ENCODE assay signal across 10 cellular contexts in the genomic region with DNA sequence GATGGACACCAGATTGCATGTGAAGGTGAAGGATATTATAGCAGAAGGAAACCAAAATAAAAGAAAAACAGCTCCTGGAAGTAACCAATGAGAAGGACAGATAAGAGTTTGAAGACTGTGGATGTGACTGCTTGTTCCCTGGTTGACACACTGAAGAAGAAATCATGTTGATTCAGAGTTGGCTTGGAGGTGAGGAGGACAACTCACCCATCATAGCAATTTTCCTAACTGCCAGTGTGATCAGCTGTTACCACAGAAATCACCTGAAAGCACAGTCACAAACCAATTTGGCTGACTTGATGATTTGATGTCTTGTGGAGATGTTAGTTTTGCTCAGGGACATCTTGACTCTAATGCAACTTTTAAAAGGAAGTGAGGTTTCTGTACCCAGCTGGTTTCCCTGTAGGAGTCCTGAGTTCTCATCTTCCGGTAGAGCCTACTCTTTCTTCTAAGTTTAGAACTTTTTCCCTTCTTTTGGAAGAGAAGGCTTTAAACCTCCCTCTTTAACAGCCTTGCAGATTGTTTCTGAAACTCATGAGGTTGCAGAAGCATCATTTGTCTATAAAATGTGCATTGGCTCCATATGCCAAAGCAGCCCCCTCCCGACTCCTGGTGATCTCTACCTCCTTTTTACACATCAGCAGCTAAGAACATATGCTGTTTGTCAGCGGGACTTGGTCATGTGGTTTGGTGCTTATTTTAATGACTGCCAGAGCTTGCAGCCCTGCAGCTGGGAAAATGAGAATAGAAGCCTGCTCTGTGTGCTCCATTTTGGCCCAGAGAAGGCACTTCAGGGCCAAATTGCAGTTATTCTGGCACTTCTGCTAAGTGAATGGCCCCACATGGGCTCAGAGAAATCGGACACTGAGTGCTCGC. TPM values are rescaled to one million over a fixed set of nuclear protein-coding genes. Genes with fewer than 3 reads are reported as not detected.
DNase-seq lines count a peak whose midpoint lies in the region; ATAC-seq and TF ChIP-seq lines count a peak whose summit lies in the region.
"Had no signal": no experiment of that assay in that cellular context is flagged by ENCODE, and none has a peak within 500 bp of the region (broad histone marks: within the 10 kb centered on the region; RNA-seq: fewer than 3 reads in every experiment).

No MANE protein-coding gene starts in this region.

- no peaks in the 10 kb centered on the region for H3K27me3 Mint-ChIP-seq in activated CD8-positive, alpha-beta T cell treated with anti-CD3 and anti-CD28 coated beads for 36 hours
- H3K27me3 Mint-ChIP-seq in activated CD8-positive, alpha-beta T cell treated with anti-CD3 and anti-CD28 coated beads, Interleukin-2, amount 10 ng/mL, durations not matched to agents 7 days and 5 days (ENCODE audit: low read depth), result no peaks in the 10 kb centered on the region
- H3K27me3 Mint-ChIP-seq in effector memory CD8-positive, alpha-beta T cell, result no peaks in the 10 kb centered on the region
- no peaks in the 10 kb centered on the region for H3K27me3 Mint-ChIP-seq in CD4-positive, alpha-beta memory T cell

- H3K36me3 Mint-ChIP-seq in activated CD8-positive, alpha-beta T cell treated with anti-CD3 and anti-CD28 coated beads for 36 hours (ENCODE audit: low read depth), result peaks cover 35% of the 10 kb centered on the region
- peaks cover 50% of the 10 kb centered on the region for H3K36me3 Mint-ChIP-seq in activated CD8-positive, alpha-beta T cell treated with anti-CD3 and anti-CD28 coated beads, Interleukin-2, amount 10 ng/mL, durations not matched to agents 7 days and 5 days (ENCODE audit: low read depth)
- H3K36me3 Mint-ChIP-seq in effector memory CD8-positive, alpha-beta T cell (ENCODE audit: insufficient read depth), result peaks cover 23% of the 10 kb centered on the region
- peaks cover 46 to 52% of the 10 kb centered on the region in 2 donors for H3K36me3 Mint-ChIP-seq in CD4-positive, alpha-beta memory T cell

- H3K4me1 ChIP-seq in upper lobe of right lung, result peaks cover 10% of the 10 kb centered on the region
- peaks cover 5% of the 10 kb centered on the region for H3K4me1 ChIP-seq in CD4-positive, alpha-beta memory T cell (ENCODE audit: insufficient read depth, low read length)

- POLR2A ChIA-PET in activated CD8-positive, alpha-beta T cell treated with anti-CD3 and anti-CD28 coated beads for 36 hours (lab: Charles Lee), result interaction anchor here (0.7 to 1.4 kb wide), 2 partner anchors 10 to 35 kb away, joined by 3 to 7 read pairs; a partner anchor contains a TSS
- POLR2A ChIA-PET in activated CD8-positive, alpha-beta T cell treated with anti-CD3 and anti-CD28 coated beads, Interleukin-2, amount 10 ng/mL, durations not matched to agents 7 days and 5 days (lab: Charles Lee), result interaction anchor here (1.0 to 1.6 kb wide), 2 partner anchors 10 kb away, joined by 3 to 5 read pairs; a partner anchor contains a TSS
- POLR2A ChIA-PET in CD4-positive, alpha-beta memory T cell (lab: Charles Lee; ENCODE audit: partially characterized antibody), result interaction anchor here (1.2 to 1.5 kb wide), 2 partner anchors 9 to 10 kb away, joined by 3 to 6 read pairs; a partner anchor contains a TSS

- intact Hi-C loops in activated CD8-positive, alpha-beta T cell treated with anti-CD3 and anti-CD28 coated beads for 36 hours (cut with micrococcal nuclease), result no loop called here
- intact Hi-C loops in upper lobe of right lung (cut with DNase I), result no loop called here
- intact Hi-C loops in CD4-positive, alpha-beta memory T cell (cut with micrococcal nuclease), result no loop called here

- H3K27ac Mint-ChIP-seq in activated CD8-positive, alpha-beta T cell treated with anti-CD3 and anti-CD28 coated beads for 36 hours, result peak overlapping the region; percentile 5
- no peak overlapping the region for H3K27ac Mint-ChIP-seq in activated CD8-positive, alpha-beta T cell treated with anti-CD3 and anti-CD28 coated beads, Interleukin-2, amount 10 ng/mL, durations not matched to agents 7 days and 5 days
- H3K27ac Mint-ChIP-seq in effector memory CD8-positive, alpha-beta T cell, result peak overlapping the region; percentile 4 to 65
- peak overlapping the region in 2 of 7 donors; percentile 30 to 50 for H3K27ac Mint-ChIP-seq in CD4-positive, alpha-beta memory T cell

- no peak for DNase-seq in activated CD8-positive, alpha-beta T cell treated with anti-CD3 and anti-CD28 coated beads for 36 hours
- DNase-seq in activated CD8-positive, alpha-beta T cell treated with anti-CD3 and anti-CD28 coated beads, Interleukin-2, amount 10 ng/mL, durations not matched to agents 7 days and 5 days, result no peak
- DNase-seq in effector memory CD8-positive, alpha-beta T cell, result no peak
- DNase-seq in mucosa of gallbladder (ENCODE audit: low spot score), result peak; percentile 55
- no peak for DNase-seq in upper lobe of right lung
- DNase-seq in CD4-positive, alpha-beta memory T cell, result no peak
- no peak for DNase-seq in NCI-H1417 treated with DMSO at 0.1 percent for 48 hours (lab: John Stamatoyannopoulos, UW)
- no peak for DNase-seq in HCEC 1CT
- DNase-seq: mesendoderm, NCI-H1417 had no signal

- peaks cover 20% of the 10 kb centered on the region for H3K36me3 ChIP-seq in upper lobe of right lung
- H3K36me3 ChIP-seq in CD4-positive, alpha-beta memory T cell (ENCODE audit: insufficient read depth, low read length), result peaks cover 8% of the 10 kb centered on the region

- no peaks in the 10 kb centered on the region for H3K27me3 ChIP-seq in upper lobe of right lung
- H3K27me3 ChIP-seq in CD4-positive, alpha-beta memory T cell (ENCODE audit: insufficient read depth, low read length), result no peaks in the 10 kb centered on the region

- H3K9me3 ChIP-seq in upper lobe of right lung, result no peaks in the 10 kb centered on the region
- no peaks in the 10 kb centered on the region for H3K9me3 ChIP-seq in CD4-positive, alpha-beta memory T cell (ENCODE audit: control insufficient read depth in 1 of 2, low read length in 2 of 2)

- TF ChIP-seq CTCF in activated CD8-positive, alpha-beta T cell treated with anti-CD3 and anti-CD28 coated beads for 36 hours (IDR thresholded peaks at IDR 0.05), result no peak
- no peak for TF ChIP-seq CTCF in upper lobe of right lung (IDR thresholded peaks at IDR 0.05)

- H3K4me3 ChIP-seq in upper lobe of right lung, result no peak overlapping the region
- no peak overlapping the region for H3K4me3 ChIP-seq in CD4-positive, alpha-beta memory T cell (ENCODE audit: low read length in 2 of 2)

- ATAC-seq in activated CD8-positive, alpha-beta T cell treated with anti-CD3 and anti-CD28 coated beads for 36 hours, result no peak
- ATAC-seq in activated CD8-positive, alpha-beta T cell treated with anti-CD3 and anti-CD28 coated beads, Interleukin-2, amount 10 ng/mL, durations not matched to agents 7 days and 5 days, result no peak
- no peak for ATAC-seq in effector memory CD8-positive, alpha-beta T cell (replicated peaks)
- peak; percentile 66 for ATAC-seq in upper lobe of right lung

- no peak overlapping the region for H3K4me3 Mint-ChIP-seq in activated CD8-positive, alpha-beta T cell treated with anti-CD3 and anti-CD28 coated beads for 36 hours
- no peak overlapping the region for H3K4me3 Mint-ChIP-seq in activated CD8-positive, alpha-beta T cell treated with anti-CD3 and anti-CD28 coated beads, Interleukin-2, amount 10 ng/mL, durations not matched to agents 7 days and 5 days
- no peak overlapping the region for H3K4me3 Mint-ChIP-seq in effector memory CD8-positive, alpha-beta T cell
- H3K4me3 Mint-ChIP-seq in CD4-positive, alpha-beta memory T cell, result no peak overlapping the region

- CTCF ChIA-PET in activated CD8-positive, alpha-beta T cell treated with anti-CD3 and anti-CD28 coated beads for 36 hours (lab: Charles Lee), result no interaction called here
- CTCF ChIA-PET in activated CD8-positive, alpha-beta T cell treated with anti-CD3 and anti-CD28 coated beads, Interleukin-2, amount 10 ng/mL, durations not matched to agents 7 days and 5 days (lab: Charles Lee), result interaction anchor here (1.1 to 3.5 kb wide), 2 partner anchors 9 to 19 kb away, joined by 3 to 18 read pairs; a partner anchor contains a TSS
- CTCF ChIA-PET in CD4-positive, alpha-beta memory T cell (lab: Charles Lee; ENCODE audit: partially characterized antibody), result interaction anchor here (0.7 to 1.6 kb wide), 2 partner anchors 9 to 55 kb away, joined by 3 to 4 read pairs; no protein-coding TSS in a partner anchor

- H3K4me1 Mint-ChIP-seq in activated CD8-positive, alpha-beta T cell treated with anti-CD3 and anti-CD28 coated beads for 36 hours (ENCODE audit: low read depth), result peaks cover 33% of the 10 kb centered on the region
- peaks cover 23% of the 10 kb centered on the region for H3K4me1 Mint-ChIP-seq in activated CD8-positive, alpha-beta T cell treated with anti-CD3 and anti-CD28 coated beads, Interleukin-2, amount 10 ng/mL, durations not matched to agents 7 days and 5 days (ENCODE audit: low read depth)
- H3K4me1 Mint-ChIP-seq in effector memory CD8-positive, alpha-beta T cell (ENCODE audit: low read depth in 2 of 2), result peaks cover 12 to 23% of the 10 kb centered on the region in 2 donors
- H3K4me1 Mint-ChIP-seq in CD4-positive, alpha-beta memory T cell, result peaks cover 8 to 27% (median 12%) of the 10 kb centered on the region in 4 donors

- peaks cover 1% of the 10 kb centered on the region for H3K9me3 Mint-ChIP-seq in activated CD8-positive, alpha-beta T cell treated with anti-CD3 and anti-CD28 coated beads for 36 hours
- H3K9me3 Mint-ChIP-seq in activated CD8-positive, alpha-beta T cell treated with anti-CD3 and anti-CD28 coated beads, Interleukin-2, amount 10 ng/mL, durations not matched to agents 7 days and 5 days (ENCODE audit: insufficient read depth), result no peaks in the 10 kb centered on the region
- H3K9me3 Mint-ChIP-seq in effector memory CD8-positive, alpha-beta T cell, result no peaks in the 10 kb centered on the region
- H3K9me3 Mint-ChIP-seq in CD4-positive, alpha-beta memory T cell, result peaks cover 0 to under 1% (median 0%) of the 10 kb centered on the region in 8 donors

- H3K27ac ChIP-seq in upper lobe of right lung, result peak overlapping the region; percentile 51
- H3K27ac ChIP-seq in CD4-positive, alpha-beta memory T cell (ENCODE audit: low read depth, low read length), result no peak overlapping the region

RNA-seq across cellular contexts. Expression of a gene that starts 10.3 kb away (rescaled TPM):
- total RNA-seq in activated CD8-positive, alpha-beta T cell treated with anti-CD3 and anti-CD28 coated beads for 36 hours, result 10 to 100 TPM; 31.0 to 33.1 TPM
- 10 to 100 TPM; 36.8 to 40.0 TPM for total RNA-seq in activated CD8-positive, alpha-beta T cell treated with anti-CD3 and anti-CD28 coated beads, Interleukin-2, amount 10 ng/mL, durations not matched to agents 7 days and 5 days
- total RNA-seq in mucosa of gallbladder, result 32.0 TPM
- total RNA-seq in upper lobe of right lung, result 49.9 TPM
- 10 to 100 TPM; 32.5 to 32.8 TPM for total RNA-seq in CD4-positive, alpha-beta memory T cell
- polyA plus RNA-seq in CD4-positive, alpha-beta memory T cell, result 10 to 100 TPM; 16.9 to 23.0 TPM
